18 cellular contexts compared by ENCODE assay signal in the genomic region with DNA sequence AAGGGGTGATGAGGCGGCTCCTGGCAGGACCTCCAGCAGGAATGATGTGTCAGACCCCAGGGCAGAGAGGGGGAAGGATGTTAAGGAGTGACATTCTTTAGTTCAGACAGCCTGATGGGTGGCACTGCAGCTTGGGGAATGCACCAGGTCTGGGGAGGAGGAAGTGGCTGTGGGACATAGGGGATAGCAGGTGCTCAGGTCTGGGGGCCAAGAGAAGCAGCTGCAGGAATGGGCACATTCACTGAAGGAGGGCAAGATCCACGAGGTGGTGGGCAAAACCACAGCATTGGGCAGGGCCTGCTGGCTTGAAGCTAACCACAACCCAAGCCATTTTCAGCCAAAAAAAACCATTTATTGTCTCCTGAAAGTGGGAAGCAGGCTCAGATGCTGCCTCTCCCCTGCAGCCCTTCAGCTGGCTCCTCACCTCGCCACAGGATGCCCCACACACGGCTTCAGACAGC. TPM values are rescaled to one million over a fixed set of nuclear protein-coding genes. Genes with fewer than 3 reads are reported as not detected.
DNase-seq lines count a peak whose midpoint lies in the region; FAIRE-seq and TF ChIP-seq lines count a peak whose summit lies in the region.
"Had no signal": no experiment of that assay in that cellular context is flagged by ENCODE, and none has a peak within 500 bp of the region (broad histone marks: within the 10 kb centered on the region; RNA-seq: fewer than 3 reads in every experiment).

No MANE protein-coding gene starts in this region.

- no peak for TF ChIP-seq POLR2A in adrenal gland (IDR thresholded peaks at IDR 0.05)

- WGBS in adrenal gland, 4 donors: 64 to 84% (median 72%) methylated on average over 3 to 4 of the region's 4 CpGs
- 46 to 68% (median 54%) methylated on average over 4 of the region's 4 CpGs for WGBS in small intestine, 3 donors

- H3K4me1 ChIP-seq in adrenal gland (replicated peaks in 1 of 2) (peaks cover 8 to 32% of the 10 kb centered on the region in 2 donors), osteoblast (ENCODE audit: insufficient read depth, low read length) (peaks cover 22% of the 10 kb centered on the region), small intestine (ENCODE audit: control insufficient read depth in 2 of 2, insufficient read depth in 1 of 2, low read depth in 1 of 2, low read length in 1 of 2) (peaks cover 0 to 3% of the 10 kb centered on the region in 2 donors), colonic mucosa (peaks cover 6% of the 10 kb centered on the region)

- H3K4me2 ChIP-seq in osteoblast (ENCODE audit: insufficient read depth, low read length): peak overlapping the region; percentile 66
- H3K4me2 ChIP-seq: hepatocyte had no signal

- peaks cover 6% of the 10 kb centered on the region for H4K20me1 ChIP-seq in osteoblast (ENCODE audit: insufficient read depth, low read length)

- no peaks in the 10 kb centered on the region for H3K36me3 ChIP-seq in adrenal gland (replicated peaks in 1 of 2)
- H3K36me3 ChIP-seq in osteoblast (ENCODE audit: insufficient read depth, low read length): peaks cover 5% of the 10 kb centered on the region
- no peaks in the 10 kb centered on the region for H3K36me3 ChIP-seq in small intestine (ENCODE audit: control insufficient read depth in 2 of 2, insufficient read depth in 2 of 2, low read length in 2 of 2)
- H3K36me3 ChIP-seq in colonic mucosa: no peaks in the 10 kb centered on the region

- H3K9me3 ChIP-seq in adrenal gland (replicated peaks in 1 of 3) (no peaks in the 10 kb centered on the region), osteoblast (ENCODE audit: low read depth, low read length) (no peaks in the 10 kb centered on the region), small intestine (ENCODE audit: control insufficient read depth, low read depth) (no peaks in the 10 kb centered on the region), colonic mucosa (no peaks in the 10 kb centered on the region)
- H3K9me3 ChIP-seq: esophagus muscularis mucosa, testis had no signal

- no peak for FAIRE-seq in small intestine (lab: Jason Lieb, UNC)

- peak; percentile 62 for DNase-seq in ACHN
- DNase-seq in HT1080 (ENCODE audit: low read depth): peak; percentile 45
- DNase-seq in adrenal gland: no peak
- DNase-seq in osteoblast (ENCODE audit: insufficient read length, low spot score, missing footprints): peak; percentile 98
- DNase-seq in small intestine: no peak
- no peak for DNase-seq in G401 (ENCODE audit: low spot score)
- no peak for DNase-seq in colonic mucosa
- DNase-seq in NK-92 (lab: John Stamatoyannopoulos, UW; ENCODE audit: unreplicated experiment): no peak
- DNase-seq: activated CD4-positive, CD25-positive, alpha-beta regulatory T cell; activated effector memory CD4-positive, alpha-beta T cell treated with anti-CD3 and anti-CD28 coated beads, Interleukin-2, amount 50 U/mL, for 16 hours; left cardiac atrium; OCI-M1; stimulated activated CD4-positive, alpha-beta T cell treated with anti-CD3 and anti-CD28 coated beads, Interleukin-1b, Interleukin-23, amount 100 ng/mL, for 48 hours; T-helper 1 cell; testis had no signal

- no peaks in the 10 kb centered on the region for H3K27me3 ChIP-seq in adrenal gland
- no peaks in the 10 kb centered on the region for H3K27me3 ChIP-seq in osteoblast (ENCODE audit: insufficient read depth, low read length)
- H3K27me3 ChIP-seq in small intestine (ENCODE audit: control insufficient read depth in 2 of 2, insufficient read depth in 2 of 2, low read length in 2 of 2): no peaks in the 10 kb centered on the region
- no peaks in the 10 kb centered on the region for H3K27me3 ChIP-seq in colonic mucosa
- H3K27me3 ChIP-seq: esophagus muscularis mucosa, hepatocyte, testis had no signal

- H2AFZ ChIP-seq in osteoblast (ENCODE audit: low read length): peak overlapping the region; percentile 54
- H2AFZ ChIP-seq: hepatocyte had no signal

- no peaks in the 10 kb centered on the region for H3K79me2 ChIP-seq in osteoblast (ENCODE audit: insufficient read depth, low read length)
- H3K79me2 ChIP-seq: hepatocyte had no signal

- H3K4me3 ChIP-seq in adrenal gland (no peak overlapping the region), osteoblast (ENCODE audit: insufficient read depth, low read length) (peak overlapping the region; percentile 46), small intestine (ENCODE audit: low read depth in 1 of 2, low read length in 2 of 2) (no peak overlapping the region), colonic mucosa (no peak overlapping the region)
- H3K4me3 ChIP-seq: esophagus muscularis mucosa, hepatocyte, testis had no signal

- H3K27ac ChIP-seq in adrenal gland (peak overlapping the region; percentile 29 to 79 (median 69)), osteoblast (ENCODE audit: low read depth, low read length) (peak overlapping the region; percentile 89), small intestine (ENCODE audit: low read depth in 1 of 2, low read length in 1 of 2) (no peak overlapping the region), colonic mucosa (no peak overlapping the region)
- H3K27ac ChIP-seq: esophagus muscularis mucosa, hepatocyte, testis had no signal

- intact Hi-C loops in adrenal gland (cut with DNase I): no loop called here
- intact Hi-C loops in colonic mucosa (cut with DNase I): no loop called here

- no peak overlapping the region for H3K9ac ChIP-seq in colonic mucosa (ENCODE audit: low read depth in 2 of 2, low read length in 2 of 2)

- in situ Hi-C loops in ACHN (cut with HindIII; ENCODE audit: low pct_ligation_motif_present, low pct_unique_long_range_greater_than_20kb, low sequenced_read_pairs) (no loop called here), G401 (cut with HindIII; ENCODE audit: low sequenced_read_pairs) (no loop called here)

- TF ChIP-seq CTCF in adrenal gland (IDR thresholded peaks at IDR 0.05): no peak
- TF ChIP-seq CTCF in osteoblast (IDR thresholded peaks at IDR 0.05; ENCODE audit: extremely low read depth, low read depth, low read length): no peak
- TF ChIP-seq CTCF in colonic mucosa (IDR thresholded peaks at IDR 0.05): no peak

RNA-seq across cellular contexts. Expression of gene COMP, which starts 26.5 kb away (rescaled TPM):
- total RNA-seq in HT1080 (2014; rRNA removed; shearing (Covaris generic)): not detected in 2 replicates
- 0.03 and 0.08 TPM in 2 replicates for polyA plus RNA-seq in HT1080 (2015; cell fraction: cytosol; rRNA removed)
- polyA plus RNA-seq in HT1080 (2015; cell fraction: nucleus; rRNA removed): 0.08 TPM in 1 of 2 replicates, not detected in the other
- total RNA-seq in adrenal gland (under 1 TPM in 1 of 8 donors, not detected in 7; 0.11 TPM), osteoblast (12.4 and 14.8 TPM in 2 replicates), colonic mucosa (under 1 TPM in 1 of 2 donors, not detected in 1; 0.13 TPM)
- polyA plus RNA-seq in adrenal gland (under 1 TPM in 2 of 3 donors, not detected in 1; 0.16 to 0.17 TPM), small intestine (1 to 10 TPM in 1 of 3 donors, not detected in 2; 1.8 TPM)
- 0.49 and 0.54 TPM in 2 replicates for total RNA-seq in G401 (2014; rRNA removed; shearing (Covaris generic))
- total RNA-seq: pulmonary artery endothelial cell had no signal

Comparison
In these comparisons a context has a peak if more than half of its experiments do, and no peak if none do; other contexts are left out.
1. DNase-seq: peak in ACHN (single experiment), HT1080 (single experiment) and osteoblast (single experiment); none in adrenal gland (0 of 7), small intestine (single experiment), G401 (single experiment), colonic mucosa (single experiment) and NK-92 (single experiment).
2. H3K27ac ChIP-seq: peak in adrenal gland (5 of 5) and osteoblast (single experiment); none in small intestine (0 of 2) and colonic mucosa (single experiment).